In the genomic region with DNA sequence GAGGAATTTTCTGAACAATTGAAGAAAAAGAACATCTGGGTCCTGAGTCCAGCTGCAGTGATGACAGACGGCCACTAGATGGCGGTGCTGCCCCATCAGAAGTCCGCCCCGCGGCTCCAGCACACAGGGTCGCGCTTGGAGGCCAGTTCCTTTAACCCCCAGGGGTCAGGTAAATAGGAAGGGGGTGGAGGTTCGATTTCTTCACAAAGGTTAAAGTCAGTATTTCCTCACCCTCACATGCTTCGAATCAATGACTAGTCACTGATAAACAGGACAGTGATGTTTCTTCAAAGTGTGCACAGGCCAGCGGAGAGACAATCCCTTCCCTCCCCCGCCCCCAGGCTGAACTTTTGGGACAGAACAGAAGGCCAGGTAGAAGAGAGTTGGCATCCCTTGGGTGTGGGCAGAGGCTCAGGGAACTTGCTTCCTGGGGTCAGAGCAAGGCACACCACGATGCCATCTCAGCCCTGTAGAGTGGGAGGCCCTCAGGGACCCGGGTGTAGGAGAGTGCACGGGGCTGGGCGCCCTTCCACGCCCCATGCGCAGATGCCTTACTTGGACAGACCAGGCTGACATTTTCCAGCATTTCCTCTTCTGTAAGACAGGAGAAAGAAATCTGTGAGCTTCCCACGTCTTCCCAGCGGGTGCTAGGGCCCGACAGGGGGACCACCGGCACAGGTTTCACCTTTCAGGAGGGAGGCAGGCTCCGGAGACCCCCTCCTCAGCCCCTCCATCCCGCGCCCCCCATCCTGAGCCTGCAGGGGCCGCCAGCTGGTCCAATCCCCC, we compare ENCODE assay signal across 8 cellular contexts. TPM values are rescaled to one million over a fixed set of nuclear protein-coding genes. Genes with fewer than 3 reads are reported as not detected.
A peak's percentile ranks its signal among the peaks of the same experiment; 100 is the strongest.
DNase-seq lines count a peak whose midpoint lies in the region; ATAC-seq and TF ChIP-seq lines count a peak whose summit lies in the region.

No MANE protein-coding gene starts in this region.

- H3K9me3 ChIP-seq in CD8-positive, alpha-beta memory T cell (ENCODE audit: low read length) = no peaks in the 10 kb centered on the region
- H3K9me3 ChIP-seq in cardiac muscle cell (ENCODE audit: low read depth) (no peaks in the 10 kb centered on the region), uterus (no peaks in the 10 kb centered on the region)

- ATAC-seq in GM19324 (IDR thresholded peaks at IDR 0.05; ENCODE audit: low FRiP score, unreplicated experiment) (peak; percentile 70), HG03521 (IDR thresholded peaks at IDR 0.05; ENCODE audit: unreplicated experiment) (peak; percentile 61)
- ATAC-seq in activated naive CD4-positive, alpha-beta T cell treated with anti-CD3 and anti-CD28 coated beads, Interleukin-2, amount 50 U/mL, for 72 hours = peak; percentile 40 to 66

- DNase-seq in CD8-positive, alpha-beta memory T cell = peak; percentile 26 to 62 (median 32)
- DNase-seq in RWPE1 (ENCODE audit: low spot score) (peak; percentile 56), cardiac muscle cell (ENCODE audit: low read depth in 1 of 2, low spot score in 1 of 2) (peak; percentile 64 to 80), pons (ENCODE audit: low spot score) (peak; percentile 46), uterus (peak; percentile 58 to 67)
- DNase-seq in activated naive CD4-positive, alpha-beta T cell treated with anti-CD3 and anti-CD28 coated beads, Interleukin-2, amount 50 U/mL, for 72 hours (ENCODE audit: low spot score in 2 of 2) = peak in 1 of 2 donors; percentile 50

- H3K4me1 Mint-ChIP-seq in CD8-positive, alpha-beta memory T cell = peaks cover 3 to 6% (median 5%) of the 10 kb centered on the region in 3 donors

- POLR2A ChIA-PET in CD8-positive, alpha-beta memory T cell (lab: Charles Lee) = no interaction called here
- POLR2A ChIA-PET in RWPE1 (lab: Yijun Ruan, JAX; ENCODE audit: low non-redundant PET) = no interaction called here

- no peak overlapping the region for H3K4me3 ChIP-seq in CD8-positive, alpha-beta memory T cell (ENCODE audit: low read length)
- H3K4me3 ChIP-seq in cardiac muscle cell (no peak overlapping the region), uterus (no peak overlapping the region)

- peak overlapping the region in 1 of 8 donors; percentile 36 for H3K27ac Mint-ChIP-seq in CD8-positive, alpha-beta memory T cell
- H3K27ac Mint-ChIP-seq in activated naive CD4-positive, alpha-beta T cell treated with anti-CD3 and anti-CD28 coated beads, Interleukin-2, amount 50 U/mL, for 72 hours = no peak overlapping the region

- CTCF ChIA-PET in CD8-positive, alpha-beta memory T cell (lab: Charles Lee) = interaction anchor here (0.9 to 1.9 kb wide), 2 partner anchors 12 to 17 kb away, joined by 3 to 8 read pairs; no protein-coding TSS in a partner anchor
- CTCF ChIA-PET in RWPE1 (lab: Yijun Ruan, JAX) = interaction anchor here (0.6 to 1.8 kb wide), 15 partner anchors 10 to 940 kb away, joined by 3 to 10 read pairs (median 4); no protein-coding TSS in a partner anchor

- no peaks in the 10 kb centered on the region for H3K36me3 ChIP-seq in CD8-positive, alpha-beta memory T cell (ENCODE audit: insufficient read depth, low read length)
- H3K36me3 ChIP-seq in cardiac muscle cell (no peaks in the 10 kb centered on the region), uterus (no peaks in the 10 kb centered on the region)

- no peak overlapping the region for H3K27ac ChIP-seq in CD8-positive, alpha-beta memory T cell (ENCODE audit: low read depth, low read length)
- H3K27ac ChIP-seq in RWPE1 = no peak overlapping the region
- no peak overlapping the region for H3K27ac ChIP-seq in cardiac muscle cell
- no peak overlapping the region for H3K27ac ChIP-seq in uterus

- H3K4me3 Mint-ChIP-seq in CD8-positive, alpha-beta memory T cell = peak overlapping the region in 5 of 7 donors; percentile 6 to 55 (median 22)

- intact Hi-C loops in uterus (cut with DNase I; ENCODE audit: low total_unique reads) = no loop called here

- no peak for TF ChIP-seq POLR2A in uterus (IDR thresholded peaks at IDR 0.05)

- TF ChIP-seq CTCF in RWPE1 (conservative IDR thresholded peaks at IDR 0.05; ENCODE audit: low read depth) = peak; percentile 97
- TF ChIP-seq CTCF in cardiac muscle cell (IDR thresholded peaks at IDR 0.05; ENCODE audit: low read depth, low read length) = peak; percentile 96
- TF ChIP-seq CTCF in uterus (IDR thresholded peaks at IDR 0.05) = peak; percentile 87 to 98 (median 94)

- H3K4me1 ChIP-seq in CD8-positive, alpha-beta memory T cell (ENCODE audit: insufficient read depth, low read length) = no peaks in the 10 kb centered on the region
- H3K4me1 ChIP-seq in cardiac muscle cell (ENCODE audit: low read depth) = no peaks in the 10 kb centered on the region
- H3K4me1 ChIP-seq in uterus = no peaks in the 10 kb centered on the region

- H3K9me3 Mint-ChIP-seq in CD8-positive, alpha-beta memory T cell = no peaks in the 10 kb centered on the region
- no peaks in the 10 kb centered on the region for H3K9me3 Mint-ChIP-seq in activated naive CD4-positive, alpha-beta T cell treated with anti-CD3 and anti-CD28 coated beads, Interleukin-2, amount 50 U/mL, for 72 hours

- H3K27me3 ChIP-seq in CD8-positive, alpha-beta memory T cell (ENCODE audit: insufficient read depth, low read length, poor library complexity, severe bottlenecking) = no peaks in the 10 kb centered on the region
- H3K27me3 ChIP-seq in cardiac muscle cell (peaks cover 9% of the 10 kb centered on the region), uterus (no peaks in the 10 kb centered on the region)

- H3K36me3 Mint-ChIP-seq in CD8-positive, alpha-beta memory T cell = no peaks in the 10 kb centered on the region
- H3K36me3 Mint-ChIP-seq in activated naive CD4-positive, alpha-beta T cell treated with anti-CD3 and anti-CD28 coated beads, Interleukin-2, amount 50 U/mL, for 72 hours = no peaks in the 10 kb centered on the region

- peaks cover 16 to 34% of the 10 kb centered on the region in 2 donors for H3K27me3 Mint-ChIP-seq in CD8-positive, alpha-beta memory T cell

RNA-seq across cellular contexts. Expression of a gene that starts 0.7 kb away (rescaled TPM):
- not detected for total RNA-seq in CD8-positive, alpha-beta memory T cell
- polyA plus RNA-seq in CD8-positive, alpha-beta memory T cell = not detected
- not detected for total RNA-seq in activated naive CD4-positive, alpha-beta T cell treated with anti-CD3 and anti-CD28 coated beads, Interleukin-2, amount 50 U/mL, for 72 hours
- 0.07 and 0.15 TPM in 2 replicates for total RNA-seq in cardiac muscle cell
- polyA plus RNA-seq in cardiac muscle cell = 0.26 TPM in 1 of 2 replicates, not detected in the other
- total RNA-seq in uterus = under 1 TPM in 2 of 4 donors, not detected in 2; 0.41 to 0.55 TPM
